Comparison of ENCODE assay signal across 18 cellular contexts in the genomic region with DNA sequence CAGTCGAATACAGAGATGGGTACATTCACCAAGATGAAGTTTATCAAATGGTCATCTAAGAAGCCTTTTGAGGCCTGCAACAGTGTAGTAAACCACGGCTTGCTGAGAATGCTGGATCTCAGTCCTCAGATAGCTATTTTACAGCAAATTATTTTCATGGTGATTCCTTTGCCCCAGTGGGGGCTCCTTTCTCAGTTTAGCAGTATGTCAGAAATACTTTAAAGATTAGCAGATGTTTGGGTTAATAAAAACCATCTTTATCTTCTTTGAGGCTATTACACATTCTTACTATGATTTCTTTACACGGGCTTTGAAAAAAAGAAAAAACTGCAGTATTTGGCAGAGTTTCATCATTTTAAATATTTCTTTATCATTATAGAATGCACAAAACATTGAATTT.
"Had no signal": no experiment of that assay in that cellular context is flagged by ENCODE, and none has a peak within 500 bp of the region (broad histone marks: within the 10 kb centered on the region; RNA-seq: fewer than 3 reads in every experiment).

No MANE protein-coding gene starts in this region.

- H3K9me3 ChIP-seq: lower lobe of right lung, tibial artery had no signal

- H3K27me3 Mint-ChIP-seq: activated CD4-positive, alpha-beta memory T cell treated with anti-CD3 and anti-CD28 coated beads, Interleukin-2, amount 10 ng/mL, durations not matched to agents 7 days and 5 days; activated CD4-positive, alpha-beta T cell treated with anti-CD3 and anti-CD28 coated beads, Interleukin-2, amount 10 ng/mL, durations not matched to agents 24 days and 14 days; brain; dendritic cell treated with granulocyte-macrophage colony-stimulating factor and Interleukin-4, amounts not matched to agents 40 ng/mL and 50 ng/mL, for 4 days; naive thymus-derived CD4-positive, alpha-beta T cell; progenitor cell of endocrine pancreas; stimulated activated naive CD8-positive, alpha-beta T cell treated with anti-CD3 and anti-CD28 coated beads, Interleukin-15, Interleukin-2, amounts not matched to agents 100 ng/mL and 50 ng/mL, for 24 hours had no signal

- DNase-seq: activated CD4-positive, alpha-beta memory T cell treated with anti-CD3 and anti-CD28 coated beads, Interleukin-2, amount 10 ng/mL, durations not matched to agents 7 days and 5 days; activated CD4-positive, alpha-beta T cell treated with anti-CD3 and anti-CD28 coated beads, Interleukin-2, amount 10 ng/mL, durations not matched to agents 24 days and 14 days; activated T-cell treated with anti-CD3 and anti-CD28 coated beads for 4 hours; aorta; effector CD8-positive, alpha-beta T cell; kidney; lower lobe of right lung; mesendoderm; naive thymus-derived CD4-positive, alpha-beta T cell; stimulated activated CD4-positive, alpha-beta T cell treated with anti-CD3 and anti-CD28 coated beads, Interleukin-2, amount 100 ng/mL, for 48 hours; tibial artery had no signal

- H3K27me3 ChIP-seq: tibial artery had no signal

- H3K4me3 Mint-ChIP-seq: activated CD4-positive, alpha-beta memory T cell treated with anti-CD3 and anti-CD28 coated beads, Interleukin-2, amount 10 ng/mL, durations not matched to agents 7 days and 5 days; activated CD4-positive, alpha-beta T cell treated with anti-CD3 and anti-CD28 coated beads, Interleukin-2, amount 10 ng/mL, durations not matched to agents 24 days and 14 days; dendritic cell treated with granulocyte-macrophage colony-stimulating factor and Interleukin-4, amounts not matched to agents 40 ng/mL and 50 ng/mL, for 4 days; stimulated activated naive CD8-positive, alpha-beta T cell treated with anti-CD3 and anti-CD28 coated beads, Interleukin-15, Interleukin-2, amounts not matched to agents 100 ng/mL and 50 ng/mL, for 24 hours had no signal

- H3K4me3 ChIP-seq: lower lobe of right lung, tibial artery had no signal

- H3K27ac Mint-ChIP-seq: activated CD4-positive, alpha-beta memory T cell treated with anti-CD3 and anti-CD28 coated beads, Interleukin-2, amount 10 ng/mL, durations not matched to agents 7 days and 5 days; dendritic cell treated with granulocyte-macrophage colony-stimulating factor and Interleukin-4, amounts not matched to agents 40 ng/mL and 50 ng/mL, for 4 days; progenitor cell of endocrine pancreas had no signal

- H3K9me3 Mint-ChIP-seq: activated CD4-positive, alpha-beta memory T cell treated with anti-CD3 and anti-CD28 coated beads, Interleukin-2, amount 10 ng/mL, durations not matched to agents 7 days and 5 days; activated naive CD4-positive, alpha-beta T cell treated with anti-CD3 and anti-CD28 coated beads, Interleukin-2, amount 50 U/mL, for 72 hours; brain; dendritic cell treated with granulocyte-macrophage colony-stimulating factor and Interleukin-4, amounts not matched to agents 40 ng/mL and 50 ng/mL, for 4 days; stimulated activated naive CD8-positive, alpha-beta T cell treated with anti-CD3 and anti-CD28 coated beads, Interleukin-15, Interleukin-2, amounts not matched to agents 100 ng/mL and 50 ng/mL, for 24 hours had no signal

- ATAC-seq: activated CD4-positive, CD25-positive, alpha-beta regulatory T cell treated with anti-CD3 and anti-CD28 coated beads, Interleukin-2, amount 50 U/mL, for 24 hours; activated naive CD4-positive, alpha-beta T cell treated with anti-CD3 and anti-CD28 coated beads, Interleukin-2, amount 50 U/mL, for 72 hours; lower lobe of right lung; naive thymus-derived CD4-positive, alpha-beta T cell had no signal

- H3K27ac ChIP-seq: lower lobe of right lung, tibial artery, VCaP had no signal
